Comparison of ENCODE assay signal across 1 cellular context in the genomic region with DNA sequence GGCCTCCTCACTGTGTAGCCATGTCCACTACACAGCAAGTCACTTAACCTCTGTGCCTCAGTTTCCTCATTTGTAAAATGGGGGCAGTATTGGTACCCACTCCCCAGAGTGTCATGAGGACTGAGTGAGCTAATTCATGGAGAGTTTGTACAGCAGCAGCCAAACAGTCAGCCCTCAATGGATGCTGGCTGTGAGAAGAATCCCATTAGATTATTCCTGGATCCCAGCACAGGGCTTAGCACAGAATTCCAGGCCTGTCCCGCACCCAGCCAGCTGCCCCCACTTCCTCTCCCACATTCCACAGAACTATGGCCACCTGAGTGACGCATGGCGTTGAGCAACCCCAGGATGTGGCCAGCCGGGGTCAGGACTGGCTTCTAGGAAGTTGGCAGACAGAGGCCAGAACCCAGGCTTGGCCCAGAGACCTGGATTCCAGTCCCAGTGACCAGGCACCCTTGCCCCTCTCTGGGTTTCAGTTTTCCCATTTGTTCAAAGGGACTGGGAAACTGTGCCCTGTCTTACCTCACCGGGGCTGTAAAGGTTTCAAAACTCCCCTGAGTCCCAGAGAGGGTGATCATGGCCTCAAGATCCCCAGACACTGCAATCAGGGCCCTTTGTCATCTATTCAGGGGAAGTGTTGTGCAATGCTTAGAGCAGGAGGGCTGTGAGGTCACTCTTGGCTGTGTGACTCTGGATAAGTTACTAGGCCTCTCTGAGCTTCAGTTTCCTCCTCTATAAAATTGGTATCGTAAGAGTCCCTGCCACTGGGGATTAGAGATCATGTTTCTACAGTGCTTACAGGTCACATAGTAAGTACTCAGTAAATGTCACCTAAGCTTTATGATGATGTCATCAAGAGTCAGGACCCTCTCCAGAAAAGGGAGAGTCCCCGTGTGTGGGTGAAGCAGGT.
TF ChIP-seq lines count a peak whose summit lies in the region.

No MANE protein-coding gene starts in this region.

TF ChIP-seq in A549, 52 proteins besides CTCF, POLR2A, EP300 and RAD21 (continued from another document):
- TF ChIP-seq MAFK (IDR thresholded peaks at IDR 0.05; ENCODE audit: partially characterized antibody) (peak; percentile 9), SREBF2 (IDR thresholded peaks at IDR 0.05) (no peak), SMC3 (IDR thresholded peaks at IDR 0.05) (peak; percentile 33; the same call in 2 of the 3 replicates), GATA3 (IDR thresholded peaks at IDR 0.05; ENCODE audit: borderline replicate concordance) (peak; percentile 84), EHMT2 (IDR thresholded peaks at IDR 0.05; ENCODE audit: low read depth) (no peak)
- TF ChIP-seq, protein P1, sequence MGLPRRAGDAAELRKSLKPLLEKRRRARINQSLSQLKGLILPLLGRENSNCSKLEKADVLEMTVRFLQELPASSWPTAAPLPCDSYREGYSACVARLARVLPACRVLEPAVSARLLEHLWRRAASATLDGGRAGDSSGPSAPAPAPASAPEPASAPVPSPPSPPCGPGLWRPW (IDR thresholded peaks at IDR 0.05) = 0 out of 2 replicates have a peak, but pooled peaks have one; percentile 9
- TF ChIP-seq, protein P2, sequence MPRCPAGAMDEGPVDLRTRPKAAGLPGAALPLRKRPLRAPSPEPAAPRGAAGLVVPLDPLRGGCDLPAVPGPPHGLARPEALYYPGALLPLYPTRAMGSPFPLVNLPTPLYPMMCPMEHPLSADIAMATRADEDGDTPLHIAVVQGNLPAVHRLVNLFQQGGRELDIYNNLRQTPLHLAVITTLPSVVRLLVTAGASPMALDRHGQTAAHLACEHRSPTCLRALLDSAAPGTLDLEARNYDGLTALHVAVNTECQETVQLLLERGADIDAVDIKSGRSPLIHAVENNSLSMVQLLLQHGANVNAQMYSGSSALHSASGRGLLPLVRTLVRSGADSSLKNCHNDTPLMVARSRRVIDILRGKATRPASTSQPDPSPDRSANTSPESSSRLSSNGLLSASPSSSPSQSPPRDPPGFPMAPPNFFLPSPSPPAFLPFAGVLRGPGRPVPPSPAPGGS (IDR thresholded peaks at IDR 0.05) = 0 out of 3 replicates have a peak, but pooled peaks have one; percentile 38
